ENCODE assay signal across 8 cellular contexts in genomic region chr4:25180524-25181131, GRCh38. TPM values are rescaled to one million over a fixed set of nuclear protein-coding genes. Genes with fewer than 3 reads are reported as not detected.
A peak's percentile ranks its signal among the peaks of the same experiment; 100 is the strongest.
DNase-seq lines count a peak whose midpoint lies in the region; ATAC-seq and TF ChIP-seq lines count a peak whose summit lies in the region.

No MANE protein-coding gene starts in this region.

- no peaks in the 10 kb centered on the region for H3K27me3 ChIP-seq in DND-41 (ENCODE audit: insufficient read depth, low read length, poor library complexity)
- H3K27me3 ChIP-seq in breast epithelium = no peaks in the 10 kb centered on the region
- no peaks in the 10 kb centered on the region for H3K27me3 ChIP-seq in ascending aorta
- H3K27me3 ChIP-seq in ovary = no peaks in the 10 kb centered on the region

- H3K27ac ChIP-seq in DND-41 (ENCODE audit: low read length) (no peak overlapping the region), breast epithelium (no peak overlapping the region), ascending aorta (no peak overlapping the region), ovary (no peak overlapping the region)

- H3K9ac ChIP-seq in DND-41 (ENCODE audit: low read depth, low read length) = no peak overlapping the region

- ATAC-seq in DND-41 (ENCODE audit: insufficient read depth, low read depth) = peak; percentile 72
- ATAC-seq in GM19351 (IDR thresholded peaks at IDR 0.05; ENCODE audit: unreplicated experiment) = peak; percentile 98
- peak; percentile 82 for ATAC-seq in HG03280 (IDR thresholded peaks at IDR 0.05; ENCODE audit: unreplicated experiment)

- H4K20me1 ChIP-seq in DND-41 (ENCODE audit: insufficient read depth, low read length) = peaks cover 5% of the 10 kb centered on the region; the same call in 1 of the 2 replicates

- H3K9me3 ChIP-seq in DND-41 (ENCODE audit: insufficient read depth, low read length, severe bottlenecking) (no peaks in the 10 kb centered on the region), breast epithelium (no peaks in the 10 kb centered on the region), ascending aorta (no peaks in the 10 kb centered on the region), ovary (no peaks in the 10 kb centered on the region)

- H3K36me3 ChIP-seq in DND-41 (ENCODE audit: insufficient read depth, low read length) (no peaks in the 10 kb centered on the region; the same call in 1 of the 2 replicates), breast epithelium (no peaks in the 10 kb centered on the region), ascending aorta (no peaks in the 10 kb centered on the region), ovary (no peaks in the 10 kb centered on the region)

- no peak for TF ChIP-seq POLR2A in breast epithelium (IDR thresholded peaks at IDR 0.05)
- no peak for TF ChIP-seq POLR2A in ovary (IDR thresholded peaks at IDR 0.05)

- H3K4me1 ChIP-seq in DND-41 (ENCODE audit: insufficient read depth, low read length) = no peaks in the 10 kb centered on the region
- no peaks in the 10 kb centered on the region for H3K4me1 ChIP-seq in breast epithelium
- H3K4me1 ChIP-seq in ascending aorta = no peaks in the 10 kb centered on the region
- no peaks in the 10 kb centered on the region for H3K4me1 ChIP-seq in ovary (ENCODE audit: insufficient read depth)

- H3K4me3 ChIP-seq in DND-41 (ENCODE audit: low read depth in 1 of 2, low read length in 2 of 2) (no peak overlapping the region), breast epithelium (no peak overlapping the region), ascending aorta (no peak overlapping the region), ovary (no peak overlapping the region)

- H2AFZ ChIP-seq in DND-41 (ENCODE audit: low read depth, low read length) = no peak overlapping the region

- DNase-seq in DND-41 = peak; percentile 24
- peak; percentile 14 for DNase-seq in OCI-M2 (lab: John Stamatoyannopoulos, UW; ENCODE audit: unreplicated experiment)
- no peak for DNase-seq in breast epithelium (ENCODE audit: low spot score in 2 of 2)
- peak; percentile 64 to 66 for DNase-seq in lung microvascular endothelial cell (ENCODE audit: low read depth in 2 of 2)
- no peak for DNase-seq in ascending aorta (ENCODE audit: low spot score in 2 of 2)
- no peak for DNase-seq in ovary

- no peak overlapping the region for H3K4me2 ChIP-seq in DND-41 (ENCODE audit: insufficient read depth, low read length)

- TF ChIP-seq EP300 in ovary (IDR thresholded peaks at IDR 0.05) = no peak

- intact Hi-C loops in breast epithelium (cut with DNase I; ENCODE audit: low total_unique reads) (no loop called here), ascending aorta (cut with DNase I) (no loop called here), ovary (cut with DNase I) (no loop called here)

- H3K79me2 ChIP-seq in DND-41 (ENCODE audit: insufficient read depth, low read length) = 0 out of 2 replicates have a peak, but pooled peaks cover 3% of the 10 kb centered on the region

- peak; percentile 60 for TF ChIP-seq CTCF in DND-41 (IDR thresholded peaks at IDR 0.05; ENCODE audit: borderline replicate concordance, extremely low read depth, low read length, poor library complexity, severe bottlenecking)
- TF ChIP-seq CTCF in breast epithelium (IDR thresholded peaks at IDR 0.05) = peak in 2 of 3 donors; percentile 35 to 38
- peak in 1 of 3 experiments; percentile 36 for TF ChIP-seq CTCF in ascending aorta (IDR thresholded peaks at IDR 0.05)
- TF ChIP-seq CTCF in ovary (IDR thresholded peaks at IDR 0.05) = no peak

- WGBS in ovary, 3 donors = 58 to 64% (median 61%) methylated on average over 3 of the region's 3 CpGs

RNA-seq across cellular contexts. Expression of gene SEPSECS, which starts 20.4 kb away (rescaled TPM):
- 10 to 100 TPM in 2 of 3 donors, 1 to 10 TPM in 1; 8.8 to 18.7 (median 10.8) TPM for total RNA-seq in breast epithelium
- total RNA-seq in lung microvascular endothelial cell = 5.9 and 6.7 TPM in 2 replicates
- 5.2 TPM for total RNA-seq in ascending aorta
- total RNA-seq in ovary = 10 to 100 TPM in 3 of 7 donors, 1 to 10 TPM in 4; 4.0 to 11.0 (median 8.8) TPM
- polyA plus RNA-seq in ovary = 1 to 10 TPM; 4.7 to 5.5 TPM

RNA-seq across cellular contexts. Expression of gene PI4K2B, which starts 53.2 kb away (rescaled TPM):
- total RNA-seq in breast epithelium (10 to 100 TPM; 12.3 to 22.0 (median 21.0) TPM), lung microvascular endothelial cell (18.5 and 24.6 TPM in 2 replicates), ascending aorta (9.8 TPM), ovary (10 to 100 TPM in 1 of 7 donors, 1 to 10 TPM in 6; 7.3 to 10.1 (median 9.2) TPM)
- polyA plus RNA-seq in ovary = 1 to 10 TPM; 4.7 to 4.9 TPM

Comparison
In these comparisons a context has a peak if more than half of its experiments do, and no peak if none do; other contexts are left out.
1. DNase-seq: peak in DND-41 (single experiment), OCI-M2 (single experiment) and lung microvascular endothelial cell (2 of 2); none in breast epithelium (0 of 2), ascending aorta (0 of 2) and ovary (0 of 5).
2. CTCF ChIP-seq: peak in DND-41 (single experiment) and breast epithelium (2 of 3); none in ovary (0 of 3).
3. Peak in every context shown above with its lines, with median percentiles within 50 percentile points of each other: ATAC-seq.